Comparison of ENCODE assay signal across 9 cellular contexts in the genomic region with DNA sequence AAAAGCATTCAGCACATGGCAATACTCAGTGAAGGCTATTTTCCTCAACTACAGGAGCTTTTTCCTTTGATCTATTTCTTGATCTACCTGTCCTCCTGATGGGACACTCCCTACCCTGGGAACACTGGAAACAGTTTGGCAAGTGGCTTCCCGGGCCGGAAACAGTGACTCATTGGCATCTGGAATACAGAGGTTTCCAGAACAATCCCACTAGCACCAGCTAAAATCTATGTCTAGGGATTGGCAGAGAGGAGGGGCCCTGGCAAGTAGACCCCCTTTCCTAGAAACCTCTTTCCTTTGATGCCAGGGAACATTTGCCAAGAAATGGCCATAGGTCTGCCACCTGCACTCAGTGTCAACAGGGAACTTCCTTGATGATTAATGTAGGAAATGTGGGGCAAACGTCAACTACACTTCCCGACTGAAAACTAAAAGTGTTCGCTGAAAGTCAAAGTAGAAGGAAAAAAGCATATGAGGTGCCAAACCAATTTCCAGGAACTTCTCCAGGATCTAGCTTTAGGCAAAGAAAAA. TPM values are rescaled to one million over a fixed set of nuclear protein-coding genes. Genes with fewer than 3 reads are reported as not detected.
DNase-seq lines count a peak whose midpoint lies in the region; ATAC-seq and TF ChIP-seq lines count a peak whose summit lies in the region.
"Had no signal": no experiment of that assay in that cellular context is flagged by ENCODE, and none has a peak within 500 bp of the region (broad histone marks: within the 10 kb centered on the region; RNA-seq: fewer than 3 reads in every experiment).

No MANE protein-coding gene starts in this region.

- peak overlapping the region; percentile 93 for H3K4me2 ChIP-seq in skeletal muscle satellite cell (ENCODE audit: low read length)

- H3K4me1 ChIP-seq in Caco-2 (peaks cover 10% of the 10 kb centered on the region), skeletal muscle satellite cell (ENCODE audit: control insufficient read depth, insufficient read depth, low read length) (peaks cover 36% of the 10 kb centered on the region)

- peak overlapping the region; percentile 86 for H3K9ac ChIP-seq in skeletal muscle satellite cell (ENCODE audit: low read depth, low read length)

- peaks cover 19% of the 10 kb centered on the region for H3K4me1 Mint-ChIP-seq in Caco-2 (ENCODE audit: low read depth, unreplicated experiment)
- H3K4me1 Mint-ChIP-seq in natural killer cell treated with Interleukin-12 subunit alpha and Interleukin-12 subunit beta and Interleukin-15 and Interleukin-18, amount 100 ng/mL, for 72 hours (ENCODE audit: low read depth in 2 of 2), result peaks cover 3 to 5% of the 10 kb centered on the region in 2 donors

- intact Hi-C loops in Caco-2 (cut with micrococcal nuclease; ENCODE audit: unreplicated experiment), result no loop called here

- H3K36me3 ChIP-seq in Caco-2 (ENCODE audit: control insufficient read depth, insufficient read depth, low read length) (no peaks in the 10 kb centered on the region), skeletal muscle satellite cell (ENCODE audit: insufficient read depth, low read length) (no peaks in the 10 kb centered on the region)

- H3K4me3 Mint-ChIP-seq in Caco-2 (ENCODE audit: unreplicated experiment), result peak overlapping the region; percentile 78
- H3K4me3 Mint-ChIP-seq in natural killer cell treated with Interleukin-12 subunit alpha and Interleukin-12 subunit beta and Interleukin-15 and Interleukin-18, amount 100 ng/mL, for 72 hours, result no peak overlapping the region

- no TSS peak for BruUV-seq in Caco-2 (replicated peaks; lab: Mats Ljungman, UMichigan)

- H3K27me3 ChIP-seq in Caco-2 (replicated peaks; ENCODE audit: control insufficient read depth, insufficient read depth, low read length) (no peaks in the 10 kb centered on the region), skeletal muscle satellite cell (ENCODE audit: control insufficient read depth, insufficient read depth, low read length) (no peaks in the 10 kb centered on the region)

- no peak overlapping the region for H3K27ac Mint-ChIP-seq in Caco-2 (ENCODE audit: unreplicated experiment)
- H3K27ac Mint-ChIP-seq in natural killer cell treated with Interleukin-12 subunit alpha and Interleukin-12 subunit beta and Interleukin-15 and Interleukin-18, amount 100 ng/mL, for 72 hours, result no peak overlapping the region

- no peaks in the 10 kb centered on the region for H3K9me3 Mint-ChIP-seq in Caco-2 (ENCODE audit: unreplicated experiment)
- H3K9me3 Mint-ChIP-seq in natural killer cell treated with Interleukin-12 subunit alpha and Interleukin-12 subunit beta and Interleukin-15 and Interleukin-18, amount 100 ng/mL, for 72 hours, result no peaks in the 10 kb centered on the region

- DNase-seq in Caco-2 (no peak), SHP77 (lab: John Stamatoyannopoulos, UW) (peak; percentile 45 to 50), fibroblast of pulmonary artery (ENCODE audit: low read depth) (peak; percentile 49), NCI-H2227 (lab: John Stamatoyannopoulos, UW; ENCODE audit: unreplicated experiment) (no peak), GDM1 (lab: John Stamatoyannopoulos, UW) (no peak)
- no peak for DNase-seq in natural killer cell treated with Interleukin-12 subunit alpha and Interleukin-12 subunit beta and Interleukin-15 and Interleukin-18, amount 100 ng/mL, for 72 hours (ENCODE audit: low spot score)
- DNase-seq: activated naive CD4-positive, alpha-beta T cell treated with Interleukin-2 at 50 U/mL for 16 hours had no signal

- H3K36me3 Mint-ChIP-seq in Caco-2 (ENCODE audit: insufficient read depth, unreplicated experiment), result no peaks in the 10 kb centered on the region
- no peaks in the 10 kb centered on the region for H3K36me3 Mint-ChIP-seq in natural killer cell treated with Interleukin-12 subunit alpha and Interleukin-12 subunit beta and Interleukin-15 and Interleukin-18, amount 100 ng/mL, for 72 hours

- no peak for ATAC-seq in HG02798 (IDR thresholded peaks at IDR 0.05; ENCODE audit: poor library complexity, unreplicated experiment)
- ATAC-seq in natural killer cell treated with Interleukin-12 subunit alpha and Interleukin-12 subunit beta and Interleukin-15 and Interleukin-18, amount 100 ng/mL, for 72 hours, result no peak

- H3K9me3 ChIP-seq in Caco-2 (no peaks in the 10 kb centered on the region), skeletal muscle satellite cell (replicated peaks; ENCODE audit: low read length) (no peaks in the 10 kb centered on the region)

- peak overlapping the region; percentile 14 for H3K4me3 ChIP-seq in Caco-2 (ENCODE audit: low read depth, low read length)
- peak overlapping the region; percentile 75 for H3K4me3 ChIP-seq in fibroblast of pulmonary artery (replicated peaks; ENCODE audit: low read depth, low read length)
- peak overlapping the region; percentile 89 for H3K4me3 ChIP-seq in skeletal muscle satellite cell (ENCODE audit: low read length)

- TF ChIP-seq CTCF in Caco-2 (IDR thresholded peaks at IDR 0.05; ENCODE audit: insufficient read depth in 1 of 2, low read depth in 1 of 2, low read length in 1 of 2, severe bottlenecking in 1 of 2, unreplicated experiment in 1 of 2) (no peak), fibroblast of pulmonary artery (IDR thresholded peaks at IDR 0.05; ENCODE audit: low read length, missing control alignments) (no peak)

- POLR2A ChIA-PET in Caco-2 (lab: Charles Lee), result no interaction called here

- no peaks in the 10 kb centered on the region for H3K27me3 Mint-ChIP-seq in Caco-2 (ENCODE audit: insufficient read depth, unreplicated experiment)
- no peaks in the 10 kb centered on the region for H3K27me3 Mint-ChIP-seq in natural killer cell treated with Interleukin-12 subunit alpha and Interleukin-12 subunit beta and Interleukin-15 and Interleukin-18, amount 100 ng/mL, for 72 hours

- CTCF ChIA-PET in Caco-2 (lab: Charles Lee), result no interaction called here

RNA-seq across cellular contexts. Expression of a gene that starts 30.4 kb away (rescaled TPM):
- total RNA-seq in Caco-2 (2022), result not detected in 2 replicates
- total RNA-seq in skeletal muscle satellite cell (2012; rRNA removed), result 1.3 and 1.5 TPM in 2 replicates
- 1 to 10 TPM; 2.0 TPM for total RNA-seq in natural killer cell treated with Interleukin-12 subunit alpha and Interleukin-12 subunit beta and Interleukin-15 and Interleukin-18, amount 100 ng/mL, for 72 hours

RNA-seq across cellular contexts. Expression of a gene that starts 34.2 kb away (rescaled TPM):
- 12.4 and 16.2 TPM in 2 replicates for total RNA-seq in Caco-2 (2022)
- total RNA-seq in skeletal muscle satellite cell (2012; rRNA removed), result 48.9 and 51.7 TPM in 2 replicates
- total RNA-seq in natural killer cell treated with Interleukin-12 subunit alpha and Interleukin-12 subunit beta and Interleukin-15 and Interleukin-18, amount 100 ng/mL, for 72 hours, result 10 to 100 TPM in 1 of 2 donors, 1 to 10 TPM in 1; 6.1 to 15.1 TPM

RNA-seq across cellular contexts. Expression of a gene that starts 49.6 kb away (rescaled TPM):
- total RNA-seq in Caco-2 (2022), result 19.4 and 27.0 TPM in 2 replicates
- 27.6 and 28.0 TPM in 2 replicates for total RNA-seq in skeletal muscle satellite cell (2012; rRNA removed)
- 10 to 100 TPM; 25.5 to 25.9 TPM for total RNA-seq in natural killer cell treated with Interleukin-12 subunit alpha and Interleukin-12 subunit beta and Interleukin-15 and Interleukin-18, amount 100 ng/mL, for 72 hours

Comparison
In these comparisons a context has a peak if more than half of its experiments do, and no peak if none do; other contexts are left out.
1. DNase-seq: peak in SHP77 (2 of 2) and fibroblast of pulmonary artery (single experiment); none in Caco-2 (0 of 2), natural killer cell treated with Interleukin-12 subunit alpha and Interleukin-12 subunit beta and Interleukin-15 and Interleukin-18, amount 100 ng/mL, for 72 hours (single experiment), NCI-H2227 (single experiment) and GDM1 (single experiment).
2. H3K4me3 ChIP-seq: peak in every context shown above with its lines; median percentile 89 in skeletal muscle satellite cell; 75 in fibroblast of pulmonary artery; 14 in Caco-2.